Comparison of ENCODE assay signal across 8 cellular contexts in the genomic region with DNA sequence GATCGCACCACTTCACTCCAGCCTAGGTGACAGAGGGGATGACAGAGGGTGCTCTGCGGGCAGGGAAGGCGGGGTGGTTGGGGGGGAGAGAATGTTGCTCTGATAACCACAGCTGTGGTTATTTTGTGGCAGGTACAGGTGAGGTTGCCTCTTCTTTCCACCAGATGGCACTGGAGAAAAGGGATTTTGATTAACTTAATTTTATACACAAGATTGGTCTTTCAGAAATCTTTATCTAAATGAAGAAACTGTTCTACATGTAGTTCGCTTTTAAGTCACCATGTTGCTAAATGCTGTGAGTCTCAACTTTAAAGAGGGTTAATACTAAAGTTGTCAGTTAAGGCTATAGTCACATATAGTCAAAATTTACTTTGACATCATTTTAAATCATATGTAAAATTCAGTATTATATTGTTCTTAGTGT. TPM values are rescaled to one million over a fixed set of nuclear protein-coding genes. Genes with fewer than 3 reads are reported as not detected.
DNase-seq lines count a peak whose midpoint lies in the region; TF ChIP-seq lines count a peak whose summit lies in the region.

No MANE protein-coding gene starts in this region.

- DNase-seq in DMS53 (lab: John Stamatoyannopoulos, UW) (peak; percentile 98), fibroblast of peridontal ligament (ENCODE audit: extremely low read depth) (peak; percentile 4), H4 (ENCODE audit: low spot score) (no peak), GDM1 (lab: John Stamatoyannopoulos, UW) (no peak), NCI-H1930 (lab: John Stamatoyannopoulos, UW) (no peak)
- DNase-seq in activated CD8-positive, alpha-beta memory T cell treated with anti-CD3 and anti-CD28 coated beads for 24 hours, result peak; percentile 61
- peak; percentile 12 to 23 for DNase-seq in stimulated activated CD4-positive, alpha-beta T cell treated with anti-CD3 and anti-CD28 coated beads, Interleukin-2, amount 100 ng/mL, for 24 hours

- H3K9ac ChIP-seq in KMS-11, result no peak overlapping the region

- peak; percentile 35; the same call in 1 of the 2 replicates for TF ChIP-seq CTCF in KMS-11 (conservative IDR thresholded peaks at IDR 0.05; ENCODE audit: low read depth, low read length)

- H3K4me2 ChIP-seq in KMS-11, result no peak overlapping the region

- H3K4me3 ChIP-seq in KMS-11 (IDR thresholded peaks at IDR 0.05; ENCODE audit: insufficient read depth, low read depth, low read length), result no peak overlapping the region

- no peaks in the 10 kb centered on the region for H3K36me3 ChIP-seq in KMS-11 (ENCODE audit: insufficient read depth)

- H2AFZ ChIP-seq in KMS-11 (ENCODE audit: low read depth), result no peak overlapping the region

- H3K4me1 ChIP-seq in KMS-11 (ENCODE audit: low read depth, poor library complexity, severe bottlenecking), result no peaks in the 10 kb centered on the region

- no peaks in the 10 kb centered on the region for H3K79me2 ChIP-seq in KMS-11 (ENCODE audit: insufficient read depth, low read depth)

- H3K27ac ChIP-seq in KMS-11, result no peak overlapping the region

- no peaks in the 10 kb centered on the region for H4K20me1 ChIP-seq in KMS-11 (ENCODE audit: insufficient read depth)

- H3K27me3 ChIP-seq in KMS-11 (ENCODE audit: insufficient read depth, low read depth), result no peaks in the 10 kb centered on the region

RNA-seq across cellular contexts. Expression of gene FGF23, which starts 25.7 kb away (rescaled TPM):
- total RNA-seq in H4 (2014; rRNA removed; shearing (Covaris generic)), result not detected in 2 replicates

RNA-seq across cellular contexts. Expression of gene TIGAR, which starts 32.8 kb away (rescaled TPM):
- total RNA-seq in H4 (2014; rRNA removed; shearing (Covaris generic)), result 8.0 and 15.4 TPM in 2 replicates

Comparison
In these comparisons a context has a peak if more than half of its experiments do, and no peak if none do; other contexts are left out.
1. DNase-seq: peak in DMS53 (single experiment), activated CD8-positive, alpha-beta memory T cell treated with anti-CD3 and anti-CD28 coated beads for 24 hours (single experiment), fibroblast of peridontal ligament (single experiment) and stimulated activated CD4-positive, alpha-beta T cell treated with anti-CD3 and anti-CD28 coated beads, Interleukin-2, amount 100 ng/mL, for 24 hours (2 of 2); none in H4 (single experiment), GDM1 (single experiment) and NCI-H1930 (0 of 2).